ENCODE assay signal across 24 cellular contexts in the genomic region with DNA sequence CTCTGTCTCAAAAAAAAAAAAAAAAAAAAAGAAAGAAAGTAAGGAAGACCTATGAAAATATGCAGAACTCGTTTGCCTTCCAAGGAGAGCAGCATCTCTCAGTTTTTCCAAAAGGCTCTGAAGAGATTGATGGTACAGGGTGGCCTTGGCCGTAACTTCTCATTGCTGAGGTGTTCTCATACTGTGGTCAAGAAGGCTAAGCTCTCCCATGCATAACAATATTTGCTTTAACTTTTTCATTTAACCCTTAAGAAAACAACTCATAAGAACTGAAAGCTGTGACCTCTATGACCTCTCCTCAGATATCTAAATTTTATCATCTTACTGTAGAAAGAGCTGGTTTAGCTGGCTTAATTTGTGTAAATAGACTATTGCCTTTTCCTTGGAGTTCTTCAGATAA.
"Had no signal": no experiment of that assay in that cellular context is flagged by ENCODE, and none has a peak within 500 bp of the region (broad histone marks: within the 10 kb centered on the region; RNA-seq: fewer than 3 reads in every experiment).

No MANE protein-coding gene starts in this region.

- H3K36me3 Mint-ChIP-seq: activated naive CD4-positive, alpha-beta T cell treated with anti-CD3 and anti-CD28 coated beads, Interleukin-2, amount 50 U/mL, for 24 hours; brain; type B pancreatic cell; WTC11 had no signal

- H3K27ac Mint-ChIP-seq: activated naive CD4-positive, alpha-beta T cell treated with anti-CD3 and anti-CD28 coated beads, Interleukin-2, amount 50 U/mL, for 24 hours; brain; dendritic cell treated with granulocyte-macrophage colony-stimulating factor and Interleukin-4, amounts not matched to agents 40 ng/mL and 50 ng/mL, for 4 days; memory B cell; nephron; type B pancreatic cell; WTC11 had no signal

- H3K9me3 Mint-ChIP-seq: activated naive CD4-positive, alpha-beta T cell treated with anti-CD3 and anti-CD28 coated beads, Interleukin-2, amount 50 U/mL, for 24 hours; brain; dendritic cell treated with granulocyte-macrophage colony-stimulating factor and Interleukin-4, amounts not matched to agents 40 ng/mL and 50 ng/mL, for 4 days; type B pancreatic cell; WTC11 had no signal

- H3K9ac ChIP-seq: parathyroid adenoma had no signal

- H2AFZ ChIP-seq: parathyroid adenoma had no signal

- DNase-seq: activated gamma-delta T cell treated with Interleukin-2 at 50 U/mL for 16 hours; activated T-cell treated with anti-CD3 and anti-CD28 coated beads, Interleukin-2, amount 50 U/mL, for 1 hour; aorta; effector CD8-positive, alpha-beta T cell; erythroblast; foreskin fibroblast; heart right ventricle; left colon; small intestine; stimulated activated CD4-positive, alpha-beta T cell treated with anti-CD3 and anti-CD28 coated beads, Interleukin-2, amount 100 ng/mL, for 48 hours; stimulated activated CD8-positive, alpha-beta memory T cell treated with anti-CD3 and anti-CD28 coated beads, Interleukin-4, amount 100 ng/mL, for 48 hours; stimulated activated naive CD4-positive, alpha-beta T cell had no signal

- H3K4me3 Mint-ChIP-seq: activated naive CD4-positive, alpha-beta T cell treated with anti-CD3 and anti-CD28 coated beads, Interleukin-2, amount 50 U/mL, for 24 hours; brain; dendritic cell treated with granulocyte-macrophage colony-stimulating factor and Interleukin-4, amounts not matched to agents 40 ng/mL and 50 ng/mL, for 4 days; memory B cell; nephron; type B pancreatic cell; WTC11 had no signal

- H3K4me3 ChIP-seq: heart right ventricle, thoracic aorta, vagina had no signal

- H3K36me3 ChIP-seq: heart right ventricle, neutrophil, thoracic aorta, vagina had no signal

- H3K9me3 ChIP-seq: heart right ventricle, neutrophil, thoracic aorta, vagina had no signal

- H3K27ac ChIP-seq: heart right ventricle, neutrophil, parathyroid adenoma, thoracic aorta, vagina had no signal

- H3K4me1 ChIP-seq: heart right ventricle, parathyroid adenoma, vagina had no signal

- H3K4me1 Mint-ChIP-seq: activated naive CD4-positive, alpha-beta T cell treated with anti-CD3 and anti-CD28 coated beads, Interleukin-2, amount 50 U/mL, for 24 hours; brain; memory B cell; nephron; WTC11 had no signal

- H3K27me3 Mint-ChIP-seq: activated naive CD4-positive, alpha-beta T cell treated with anti-CD3 and anti-CD28 coated beads, Interleukin-2, amount 50 U/mL, for 24 hours; dendritic cell treated with granulocyte-macrophage colony-stimulating factor and Interleukin-4, amounts not matched to agents 40 ng/mL and 50 ng/mL, for 4 days had no signal

- H3K79me2 ChIP-seq: parathyroid adenoma had no signal

- ATAC-seq: heart right ventricle, left colon, sciatic nerve, WTC11 had no signal

- H3K27me3 ChIP-seq: heart right ventricle, neutrophil, vagina had no signal
